Comparison of ENCODE assay signal across 8 cellular contexts in genomic region chr17:75262112-75262606, GRCh38. TPM values are rescaled to one million over a fixed set of nuclear protein-coding genes. Genes with fewer than 3 reads are reported as not detected.
A peak's percentile ranks its signal among the peaks of the same experiment; 100 is the strongest.
DNase-seq lines count a peak whose midpoint lies in the region; ATAC-seq and TF ChIP-seq lines count a peak whose summit lies in the region.

No MANE protein-coding gene starts in this region.

- POLR2A ChIA-PET in T-cell (lab: Charles Lee), result interaction anchor here (0.6 to 2.8 kb wide), 7 partner anchors 9 to 143 kb away, joined by 3 to 22 read pairs (median 8); partner anchors contain the start of genes GRB2 (in 2 of the 2), MIF4GD (in 2 of the 2) and SLC25A19 (in 1 of the 2)

- no peaks in the 10 kb centered on the region for H3K27me3 Mint-ChIP-seq in T-cell

- H3K27me3 ChIP-seq in left ventricle myocardium inferior (ENCODE audit: low read depth), result no peaks in the 10 kb centered on the region

- peak overlapping the region; percentile 96 for H3K27ac ChIP-seq in left ventricle myocardium inferior (replicated peaks)

- no peaks in the 10 kb centered on the region for H3K9me3 Mint-ChIP-seq in T-cell

- no peak for DNase-seq in left ventricle myocardium inferior
- DNase-seq in Right ventricle myocardium superior, result no peak
- peak in 1 of 34 experiments; percentile 25 for DNase-seq in T-cell
- DNase-seq in fibroblast of mammary gland (ENCODE audit: low read depth), result no peak
- DNase-seq in putamen (ENCODE audit: low spot score), result peak; percentile 53
- no peak for DNase-seq in NCI-H187 (lab: John Stamatoyannopoulos, UW)
- no peak for DNase-seq in GM13977 (ENCODE audit: low spot score)

- H3K4me1 ChIP-seq in left ventricle myocardium inferior, result peaks cover 53% of the 10 kb centered on the region

- H3K27ac Mint-ChIP-seq in T-cell, result peak overlapping the region; percentile 99 to 100

- intact Hi-C loops in left ventricle myocardium inferior (cut with micrococcal nuclease), result no loop called here
- intact Hi-C loops in Right ventricle myocardium superior (cut with DNase I), result no loop called here

- H3K36me3 ChIP-seq in left ventricle myocardium inferior, result peaks cover 43% of the 10 kb centered on the region

- in situ Hi-C loops in GM13977 (cut with MboI; ENCODE audit: low pct_unique_long_range_greater_than_20kb, low sequenced_read_pairs, unreplicated experiment), result no loop called here

- TF ChIP-seq CTCF in left ventricle myocardium inferior (IDR thresholded peaks at IDR 0.05; ENCODE audit: borderline replicate concordance) (no peak), fibroblast of mammary gland (conservative IDR thresholded peaks at IDR 0.05; ENCODE audit: control insufficient read depth, insufficient read depth, low read depth, low read length) (no peak), GM13977 (IDR thresholded peaks at IDR 0.05; ENCODE audit: extremely low read depth, insufficient read depth, missing control alignments) (no peak)

- no peaks in the 10 kb centered on the region for H3K9me3 ChIP-seq in left ventricle myocardium inferior (replicated peaks)

- H3K4me3 ChIP-seq in left ventricle myocardium inferior (peak overlapping the region; percentile 93), fibroblast of mammary gland (ENCODE audit: control insufficient read depth, low read depth, low read length) (peak overlapping the region; percentile 98)

- peaks cover 46 to 53% (median 50%) of the 10 kb centered on the region in 3 donors for H3K4me1 Mint-ChIP-seq in T-cell

- H3K36me3 Mint-ChIP-seq in T-cell, result peaks cover 15% of the 10 kb centered on the region

- CTCF ChIA-PET in T-cell (lab: Charles Lee), result interaction anchor here (0.5 to 4.1 kb wide), 8 partner anchors 9 to 1255 kb away, joined by 3 to 58 read pairs (median 4); partner anchors contain the start of genes MIF4GD (in 1 of the 2) and SLC25A19 (in 1 of the 2)

- peak overlapping the region; percentile 94 to 97 (median 95) for H3K4me3 Mint-ChIP-seq in T-cell

- ATAC-seq in Right ventricle myocardium superior (ENCODE audit: poor library complexity) (no peak), T-cell (replicated peaks in 1 of 4) (peak in 1 of 4 experiments; percentile 8), HG02610 (IDR thresholded peaks at IDR 0.05; ENCODE audit: unreplicated experiment) (no peak)

RNA-seq across cellular contexts. Expression of gene MRPS7, which starts 0.5 kb away (rescaled TPM):
- total RNA-seq in left ventricle myocardium inferior (115 TPM), Right ventricle myocardium superior (125 TPM), T-cell (10 to 100 TPM; 29.8 to 39.4 (median 33.6) TPM)

RNA-seq across cellular contexts. Expression of gene GGA3, which starts 0.8 kb away (rescaled TPM):
- total RNA-seq in left ventricle myocardium inferior (18.8 TPM), Right ventricle myocardium superior (22.3 TPM), T-cell (100 to 1,000 TPM in 3 of 5 donors, 10 to 100 TPM in 2; 78.1 to 118 (median 102) TPM)

RNA-seq across cellular contexts. Expression of gene MIF4GD, which starts 8.9 kb away (rescaled TPM):
- 11.9 TPM for total RNA-seq in left ventricle myocardium inferior
- total RNA-seq in Right ventricle myocardium superior, result 13.7 TPM
- 10 to 100 TPM; 27.1 to 45.6 (median 39.2) TPM for total RNA-seq in T-cell

RNA-seq across cellular contexts. Expression of gene SLC25A19, which starts 27.1 kb away (rescaled TPM):
- total RNA-seq in left ventricle myocardium inferior, result 16.0 TPM
- 12.5 TPM for total RNA-seq in Right ventricle myocardium superior
- 10 to 100 TPM; 12.4 to 30.1 (median 25.9) TPM for total RNA-seq in T-cell

RNA-seq across cellular contexts. Expression of gene NUP85, which starts 56.7 kb away (rescaled TPM):
- 21.2 TPM for total RNA-seq in left ventricle myocardium inferior
- 25.2 TPM for total RNA-seq in Right ventricle myocardium superior
- total RNA-seq in T-cell, result 100 to 1,000 TPM in 3 of 5 donors, 10 to 100 TPM in 2; 56.2 to 128 (median 106) TPM
